Comparison of ENCODE assay signal across 19 cellular contexts in genomic region chr19:18660939-18661338, GRCh38. TPM values are rescaled to one million over a fixed set of nuclear protein-coding genes. Genes with fewer than 3 reads are reported as not detected.
DNase-seq lines count a peak whose midpoint lies in the region; ATAC-seq and TF ChIP-seq lines count a peak whose summit lies in the region.
"Had no signal": no experiment of that assay in that cellular context is flagged by ENCODE, and none has a peak within 500 bp of the region (broad histone marks: within the 10 kb centered on the region; RNA-seq: fewer than 3 reads in every experiment).

No MANE protein-coding gene starts in this region.

- no peak for ATAC-seq in upper lobe of left lung (ENCODE audit: low FRiP score in 2 of 2)
- ATAC-seq: stimulated activated naive B cell treated with anti-CD40 and anti-IgM and Interleukin-4, amounts not matched to agents 10 μg/mL and 1 μg/mL and 100 μg/mL, for 72 hours had no signal

- intact Hi-C loops in colonic mucosa (cut with DNase I) = loop anchor here (10.0 kb wide), 1 partner anchor 196 kb away; no protein-coding TSS in a partner anchor

- H3K27ac ChIP-seq in colonic mucosa (no peak overlapping the region), osteoblast (ENCODE audit: low read depth, low read length) (peak overlapping the region; percentile 98), upper lobe of left lung (peak overlapping the region in 3 of 4 donors; percentile 44 to 74 (median 57))
- H3K27ac ChIP-seq: 22Rv1, epithelial cell of prostate had no signal

- TF ChIP-seq EP300 in upper lobe of left lung (IDR thresholded peaks at IDR 0.05) = no peak

- peaks cover 21% of the 10 kb centered on the region for H3K4me1 Mint-ChIP-seq in activated T-cell treated with anti-CD3 and anti-CD28 coated beads, Interleukin-2, amount 50 U/mL, for 24 hours (ENCODE audit: low read depth)

- no peak for DNase-seq in activated T-cell treated with anti-CD3 and anti-CD28 coated beads, Interleukin-2, amount 50 U/mL, for 24 hours
- no peak for DNase-seq in activated T-cell treated with anti-CD3 and anti-CD28 coated beads, Interleukin-2, amount 50 U/mL, for 48 hours
- DNase-seq in colonic mucosa (no peak), osteoblast (ENCODE audit: insufficient read length, low spot score, missing footprints) (peak; percentile 84), upper lobe of left lung (no peak), NCI-H1092 (lab: John Stamatoyannopoulos, UW) (no peak), HuH-7 (ENCODE audit: low spot score) (no peak), ureter (ENCODE audit: low spot score) (no peak)
- DNase-seq: activated CD4-positive, alpha-beta T cell treated with anti-CD3 and anti-CD28 coated beads, Interleukin-2, amount 10 ng/mL, durations not matched to agents 7 days and 5 days; activated T-cell treated with anti-CD3 and anti-CD28 coated beads for 4 hours; DMS79 treated with DMSO at 0.1 percent for 48 hours; NCI-H187; NCI-H446; occipital lobe; stimulated activated naive B cell treated with anti-CD40 and anti-IgM and Interleukin-4, amounts not matched to agents 10 μg/mL and 1 μg/mL and 100 μg/mL, for 72 hours had no signal

- TF ChIP-seq CTCF in colonic mucosa (IDR thresholded peaks at IDR 0.05) (no peak), osteoblast (IDR thresholded peaks at IDR 0.05; ENCODE audit: extremely low read depth, low read depth, low read length) (no peak), upper lobe of left lung (IDR thresholded peaks at IDR 0.05) (no peak)

- H4K20me1 ChIP-seq in osteoblast (ENCODE audit: insufficient read depth, low read length) = no peaks in the 10 kb centered on the region

- H3K9me3 Mint-ChIP-seq in activated T-cell treated with anti-CD3 and anti-CD28 coated beads, Interleukin-2, amount 50 U/mL, for 24 hours = no peaks in the 10 kb centered on the region
- H3K9me3 Mint-ChIP-seq: activated CD4-positive, alpha-beta T cell treated with anti-CD3 and anti-CD28 coated beads, Interleukin-2, amount 10 ng/mL, durations not matched to agents 7 days and 5 days; stimulated activated naive B cell treated with anti-CD40 and anti-IgM and Interleukin-4, amounts not matched to agents 10 μg/mL and 1 μg/mL and 100 μg/mL, for 72 hours had no signal

- H3K36me3 ChIP-seq in colonic mucosa (no peaks in the 10 kb centered on the region), osteoblast (ENCODE audit: insufficient read depth, low read length) (no peaks in the 10 kb centered on the region), upper lobe of left lung (peaks cover 0 to 13% (median 7%) of the 10 kb centered on the region in 4 donors)

- 80 to 91% methylated on average over 1 to 6 of the region's 6 CpGs for WGBS in upper lobe of left lung, 2 donors

- H2AFZ ChIP-seq in osteoblast (ENCODE audit: low read length) = peak overlapping the region; percentile 50

- H3K9me3 ChIP-seq in colonic mucosa (no peaks in the 10 kb centered on the region), osteoblast (ENCODE audit: low read depth, low read length) (no peaks in the 10 kb centered on the region), upper lobe of left lung (no peaks in the 10 kb centered on the region)
- H3K9me3 ChIP-seq: mucosa of descending colon had no signal

- peaks cover 39% of the 10 kb centered on the region for H3K79me2 ChIP-seq in osteoblast (ENCODE audit: insufficient read depth, low read length)

- H3K27me3 ChIP-seq in colonic mucosa = no peaks in the 10 kb centered on the region
- no peaks in the 10 kb centered on the region for H3K27me3 ChIP-seq in osteoblast (ENCODE audit: insufficient read depth, low read length)
- no peaks in the 10 kb centered on the region for H3K27me3 ChIP-seq in upper lobe of left lung

- H3K4me1 ChIP-seq in colonic mucosa (no peaks in the 10 kb centered on the region), osteoblast (ENCODE audit: insufficient read depth, low read length) (peaks cover 61% of the 10 kb centered on the region), upper lobe of left lung (peaks cover 6 to 30% (median 12%) of the 10 kb centered on the region in 4 donors)

- peak overlapping the region; percentile 75 for H3K4me2 ChIP-seq in osteoblast (ENCODE audit: insufficient read depth, low read length)

- peak overlapping the region; percentile 35 for H3K27ac Mint-ChIP-seq in activated T-cell treated with anti-CD3 and anti-CD28 coated beads, Interleukin-2, amount 50 U/mL, for 24 hours
- H3K27ac Mint-ChIP-seq: activated CD4-positive, alpha-beta T cell treated with anti-CD3 and anti-CD28 coated beads, Interleukin-2, amount 10 ng/mL, durations not matched to agents 7 days and 5 days; stimulated activated naive B cell treated with anti-CD40 and anti-IgM and Interleukin-4, amounts not matched to agents 10 μg/mL and 1 μg/mL and 100 μg/mL, for 72 hours had no signal

- H3K27me3 Mint-ChIP-seq in activated T-cell treated with anti-CD3 and anti-CD28 coated beads, Interleukin-2, amount 50 U/mL, for 24 hours = no peaks in the 10 kb centered on the region
- H3K27me3 Mint-ChIP-seq: activated CD4-positive, alpha-beta T cell treated with anti-CD3 and anti-CD28 coated beads, Interleukin-2, amount 10 ng/mL, durations not matched to agents 7 days and 5 days; activated naive CD8-positive, alpha-beta T cell; stimulated activated naive B cell treated with anti-CD40 and anti-IgM and Interleukin-4, amounts not matched to agents 10 μg/mL and 1 μg/mL and 100 μg/mL, for 72 hours had no signal

- H3K4me3 Mint-ChIP-seq in activated T-cell treated with anti-CD3 and anti-CD28 coated beads, Interleukin-2, amount 50 U/mL, for 24 hours = no peak overlapping the region
- H3K4me3 Mint-ChIP-seq: activated CD4-positive, alpha-beta T cell treated with anti-CD3 and anti-CD28 coated beads, Interleukin-2, amount 10 ng/mL, durations not matched to agents 7 days and 5 days; activated naive CD8-positive, alpha-beta T cell; stimulated activated naive B cell treated with anti-CD40 and anti-IgM and Interleukin-4, amounts not matched to agents 10 μg/mL and 1 μg/mL and 100 μg/mL, for 72 hours had no signal

- H3K36me3 Mint-ChIP-seq in activated T-cell treated with anti-CD3 and anti-CD28 coated beads, Interleukin-2, amount 50 U/mL, for 24 hours (ENCODE audit: low read depth) = peaks cover 1% of the 10 kb centered on the region

- no peak overlapping the region for H3K4me3 ChIP-seq in colonic mucosa
- peak overlapping the region; percentile 13 for H3K4me3 ChIP-seq in osteoblast (ENCODE audit: insufficient read depth, low read length)
- H3K4me3 ChIP-seq in upper lobe of left lung = no peak overlapping the region
- H3K4me3 ChIP-seq: mucosa of descending colon had no signal

- TF ChIP-seq POLR2A in upper lobe of left lung (IDR thresholded peaks at IDR 0.05) = no peak

- peak overlapping the region; percentile 26 for H3K9ac ChIP-seq in colonic mucosa (ENCODE audit: low read depth in 2 of 2, low read length in 2 of 2)

RNA-seq across cellular contexts. Expression of gene CRTC1, which starts 22.5 kb away (rescaled TPM):
- total RNA-seq in colonic mucosa (10 to 100 TPM in 1 of 2 donors, 1 to 10 TPM in 1; 7.6 to 10.3 TPM), osteoblast (3.8 and 4.0 TPM in 2 replicates), upper lobe of left lung (10 to 100 TPM in 4 of 6 donors, 1 to 10 TPM in 2; 5.9 to 27.2 (median 15.6) TPM), ureter (19.7 TPM)

RNA-seq across cellular contexts. Expression of gene KLHL26, which starts 24.1 kb away (rescaled TPM):
- total RNA-seq in colonic mucosa (10 to 100 TPM in 1 of 2 donors, 1 to 10 TPM in 1; 7.3 to 14.7 TPM), osteoblast (5.1 and 5.3 TPM in 2 replicates), upper lobe of left lung (10 to 100 TPM in 4 of 6 donors, 1 to 10 TPM in 2; 8.1 to 16.1 (median 12.1) TPM), ureter (14.9 TPM)

RNA-seq across cellular contexts. Expression of gene TMEM59L, which starts 48.3 kb away (rescaled TPM):
- total RNA-seq in colonic mucosa = 1 to 10 TPM in 1 of 2 donors, under 1 TPM in 1; 0.27 to 1.4 TPM
- total RNA-seq in osteoblast = 0.36 and 2.1 TPM in 2 replicates
- total RNA-seq in upper lobe of left lung = 1 to 10 TPM in 2 of 6 donors, under 1 TPM in 2, not detected in 2; 0.30 to 2.8 (median 1.0) TPM
- total RNA-seq in ureter = 1.3 TPM

RNA-seq across cellular contexts. Expression of gene CRLF1, which starts 54.3 kb away (rescaled TPM):
- total RNA-seq in colonic mucosa (1 to 10 TPM in 1 of 2 donors, under 1 TPM in 1; 0.84 to 1.6 TPM), osteoblast (6.9 and 15.9 TPM in 2 replicates), upper lobe of left lung (10 to 100 TPM; 15.0 to 54.8 (median 20.0) TPM), ureter (7.8 TPM)
- total RNA-seq: activated CD4-positive, alpha-beta T cell treated with anti-CD3 and anti-CD28 coated beads, Interleukin-2, amount 10 ng/mL, durations not matched to agents 7 days and 5 days had no signal
